Comparison of ENCODE assay signal across 16 cellular contexts in the genomic region with DNA sequence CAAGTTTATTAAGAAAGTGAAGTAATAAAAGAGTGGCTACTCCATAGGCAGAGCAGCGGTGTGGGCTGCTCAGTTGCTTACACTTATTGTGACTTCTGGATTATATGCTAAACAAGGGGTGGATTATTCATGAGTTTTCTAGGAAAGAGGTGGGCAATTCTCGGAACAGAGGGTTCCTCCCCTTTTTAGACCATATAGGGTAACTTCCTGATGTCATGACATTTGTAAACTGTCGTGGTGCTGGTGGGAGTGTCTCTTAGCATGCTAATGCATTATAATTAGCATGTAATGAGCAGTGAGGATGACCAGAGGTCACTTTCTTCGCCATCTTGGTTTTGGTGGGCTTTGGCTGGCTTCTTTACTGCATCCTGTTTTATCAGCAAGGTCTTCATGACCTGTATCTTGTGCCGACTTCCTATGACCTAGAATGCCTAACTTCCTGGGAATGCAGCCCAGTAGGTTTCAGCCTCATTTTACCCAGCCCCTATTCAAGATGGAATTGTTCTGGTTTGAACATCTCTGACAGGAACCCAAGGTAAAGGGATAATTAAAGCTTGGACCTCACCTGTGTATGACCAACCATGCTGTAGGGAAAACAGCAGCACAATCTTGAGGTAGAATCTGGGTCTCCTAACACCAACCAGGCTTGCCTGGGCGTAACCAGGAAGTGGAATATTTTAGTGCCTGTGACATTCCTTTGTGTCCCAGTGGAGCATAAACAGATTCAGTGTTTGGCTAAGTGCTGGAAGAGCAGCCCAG.
DNase-seq lines count a peak whose midpoint lies in the region; ATAC-seq, FAIRE-seq and TF ChIP-seq lines count a peak whose summit lies in the region.
"Had no signal": no experiment of that assay in that cellular context is flagged by ENCODE, and none has a peak within 500 bp of the region (broad histone marks: within the 10 kb centered on the region; RNA-seq: fewer than 3 reads in every experiment).

No MANE protein-coding gene starts in this region.

- H3K4me3 ChIP-seq in HCT116 (replicated peaks in 1 of 2; ENCODE audit: low read depth in 1 of 2, low read length in 2 of 2) (0 out of 4 replicates have a peak overlapping the region, but pooled peaks of 1 of the 2 experiments have one; percentile 15), keratinocyte (ENCODE audit: control insufficient read depth in 2 of 3, extremely low read depth in 1 of 3, insufficient read depth in 2 of 3, low read depth in 1 of 3, low read length in 3 of 3) (no peak overlapping the region), spleen (no peak overlapping the region), SK-N-SH (ENCODE audit: low read depth in 2 of 2, low read length in 1 of 2) (no peak overlapping the region)
- H3K4me3 ChIP-seq: psoas muscle had no signal

- H3K9me3 Mint-ChIP-seq in activated B cell treated with CpG ODN at 0.5 μM for 24 hours = peaks cover 7% of the 10 kb centered on the region
- H3K9me3 Mint-ChIP-seq: CD8-positive, alpha-beta T cell; memory B cell had no signal

- H3K9ac ChIP-seq in HCT116 (ENCODE audit: low read length) = no peak overlapping the region
- H3K9ac ChIP-seq in keratinocyte (ENCODE audit: control insufficient read depth, extremely low read depth, insufficient read depth, low read length) = no peak overlapping the region
- no peak overlapping the region for H3K9ac ChIP-seq in SK-N-SH

- H3K9me1 ChIP-seq in keratinocyte (ENCODE audit: control insufficient read depth, extremely low read depth, insufficient read depth, low read length) = no peaks in the 10 kb centered on the region

- peak overlapping the region; percentile 61 for H3K4me2 ChIP-seq in HCT116 (ENCODE audit: low read length)
- peak overlapping the region; percentile 25 for H3K4me2 ChIP-seq in keratinocyte (ENCODE audit: control insufficient read depth, extremely low read depth, insufficient read depth, low read depth, low read length)
- H3K4me2 ChIP-seq in SK-N-SH = no peak overlapping the region

- POLR2A ChIA-PET in HCT116 (lab: Charles Lee) (no interaction called here), activated B cell treated with CpG ODN at 0.5 μM for 24 hours (lab: Charles Lee) (interaction anchor here (1.2 to 7.4 kb wide), 4 partner anchors 32 to 94 kb away, joined by 5 to 129 read pairs (median 30); a partner anchor contains a TSS), SK-N-SH (lab: Yijun Ruan, JAX) (no interaction called here)

- FAIRE-seq in keratinocyte (lab: Jason Lieb, UNC) = no peak
- FAIRE-seq: TTC549 had no signal

- WGBS in spleen, 5 donors = 69 to 83% (median 74%) methylated on average over 6 of the region's 6 CpGs
- 86% methylated on average over 6 of the region's 6 CpGs for WGBS in SK-N-SH (ENCODE audit: low lambda C conversion rate)

- RAD21 ChIA-PET in HCT116 (lab: Charles Lee; ENCODE audit: low non-redundant PET in 1 of 2, low total read pairs in 2 of 2, uncharacterized antibody in 2 of 2, unreplicated experiment in 2 of 2) = no interaction called here

- H3K4me1 ChIP-seq in HCT116 (ENCODE audit: control insufficient read depth in 1 of 2, insufficient read depth in 2 of 2, low read length in 2 of 2) = peaks cover 35 to 68% of the 10 kb centered on the region in 2 experiments
- H3K4me1 ChIP-seq in keratinocyte (ENCODE audit: control insufficient read depth, extremely low read depth, insufficient read depth, low read length) = peaks cover 38% of the 10 kb centered on the region
- peaks cover 4 to 76% (median 34%) of the 10 kb centered on the region in 6 donors for H3K4me1 ChIP-seq in spleen
- peaks cover 6 to 28% of the 10 kb centered on the region in 2 experiments for H3K4me1 ChIP-seq in SK-N-SH (ENCODE audit: control insufficient read depth in 1 of 2, insufficient read depth in 2 of 2, low read depth in 1 of 2, low read length in 1 of 2)
- H3K4me1 ChIP-seq: psoas muscle had no signal

- H3K36me3 ChIP-seq in HCT116 (ENCODE audit: control insufficient read depth in 1 of 2, insufficient read depth in 2 of 2, low read length in 2 of 2) (no peaks in the 10 kb centered on the region), keratinocyte (ENCODE audit: control insufficient read depth in 2 of 2, extremely low read depth in 1 of 2, insufficient read depth in 2 of 2, low read length in 2 of 2) (no peaks in the 10 kb centered on the region), spleen (no peaks in the 10 kb centered on the region), SK-N-SH (replicated peaks in 1 of 2; ENCODE audit: control insufficient read depth in 1 of 2, insufficient read depth in 2 of 2, low read length in 1 of 2) (no peaks in the 10 kb centered on the region)

- intact Hi-C loops in HCT116 (cut with micrococcal nuclease) = no loop called here
- intact Hi-C loops in activated B cell treated with CpG ODN at 0.5 μM for 24 hours (cut with micrococcal nuclease) = no loop called here
- intact Hi-C loops in spleen (cut with DNase I; ENCODE audit: low total_unique reads) = no loop called here

- no peak for TF ChIP-seq EP300 in SK-N-SH (IDR thresholded peaks at IDR 0.05; ENCODE audit: borderline replicate concordance in 1 of 2, low read depth in 1 of 2, low read length in 1 of 2)

- dilution Hi-C loops in keratinocyte (cut with MboI; ENCODE audit: extremely low pct_ligation_motif_present, low sequenced_read_pairs) = no loop called here

- TF ChIP-seq POLR2A in HCT116 (IDR thresholded peaks at IDR 0.05; ENCODE audit: borderline replicate concordance, extremely low read depth, insufficient read depth, insufficient read length) = no peak
- no peak for TF ChIP-seq POLR2A in spleen (IDR thresholded peaks at IDR 0.05)

- H4K20me1 ChIP-seq in HCT116 (ENCODE audit: insufficient read depth) = no peaks in the 10 kb centered on the region
- no peaks in the 10 kb centered on the region for H4K20me1 ChIP-seq in keratinocyte (ENCODE audit: control insufficient read depth, extremely low read depth, insufficient read depth, low read length)
- H4K20me1 ChIP-seq in SK-N-SH (ENCODE audit: insufficient read depth) = no peaks in the 10 kb centered on the region

- ATAC-seq in HCT116 = no peak
- ATAC-seq in activated B cell treated with CpG ODN at 0.5 μM for 24 hours (ENCODE audit: low read depth) = no peak
- no peak for ATAC-seq in GM21723 (IDR thresholded peaks at IDR 0.05; ENCODE audit: unreplicated experiment)
- ATAC-seq: CD8-positive, alpha-beta T cell; psoas muscle had no signal

- no peaks in the 10 kb centered on the region for H3K27me3 ChIP-seq in HCT116 (ENCODE audit: insufficient read depth, low read length)
- H3K27me3 ChIP-seq in keratinocyte (ENCODE audit: control insufficient read depth, extremely low read depth, insufficient read depth, low read length) = no peaks in the 10 kb centered on the region
- H3K27me3 ChIP-seq in spleen (replicated peaks in 1 of 7) = no peaks in the 10 kb centered on the region
- no peaks in the 10 kb centered on the region for H3K27me3 ChIP-seq in SK-N-SH (ENCODE audit: insufficient read depth)

- CTCF ChIA-PET in HCT116 (lab: Charles Lee) = no interaction called here
- CTCF ChIA-PET in activated B cell treated with CpG ODN at 0.5 μM for 24 hours (lab: Charles Lee) = interaction anchor here (0.6 to 1.5 kb wide), 3 partner anchors 14 to 145 kb away, joined by 3 to 4 read pairs (median 3); no protein-coding TSS in a partner anchor
- CTCF ChIA-PET in SK-N-SH (lab: Yijun Ruan, JAX) = no interaction called here

- no peak overlapping the region for H3K4me3 Mint-ChIP-seq in activated B cell treated with CpG ODN at 0.5 μM for 24 hours
- H3K4me3 Mint-ChIP-seq: CD8-positive, alpha-beta T cell; dendritic cell treated with granulocyte-macrophage colony-stimulating factor and Interleukin-4, amounts not matched to agents 40 ng/mL and 50 ng/mL, for 4 days; memory B cell had no signal

- H3K27me3 Mint-ChIP-seq in activated B cell treated with CpG ODN at 0.5 μM for 24 hours = no peaks in the 10 kb centered on the region
- H3K27me3 Mint-ChIP-seq: memory B cell had no signal

- DNase-seq in HCT116 (ENCODE audit: low read depth, low spot score) (no peak), activated B cell treated with CpG ODN at 0.5 μM for 24 hours (no peak), keratinocyte (ENCODE audit: low read depth, low spot score) (no peak), spleen (no peak), hippocampal formation (lab: John Stamatoyannopoulos, UW) (no peak), SK-N-SH (no peak)
- DNase-seq: CD8-positive, alpha-beta T cell; H7; Kasumi-1; NCI-H2029; psoas muscle had no signal

- peaks cover 78% of the 10 kb centered on the region for H3K4me1 Mint-ChIP-seq in activated B cell treated with CpG ODN at 0.5 μM for 24 hours

- TF ChIP-seq RAD21 in HCT116 (IDR thresholded peaks at IDR 0.05; ENCODE audit: low read depth) (no peak), SK-N-SH (IDR thresholded peaks at IDR 0.05; ENCODE audit: low read length) (no peak)

- H3K9me2 ChIP-seq in HCT116 (ENCODE audit: insufficient read depth) (no peaks in the 10 kb centered on the region), SK-N-SH (no peaks in the 10 kb centered on the region)

- H3K79me2 ChIP-seq in HCT116 (ENCODE audit: insufficient read depth, low read length) (no peaks in the 10 kb centered on the region), keratinocyte (ENCODE audit: control insufficient read depth, insufficient read depth, low read length) (no peaks in the 10 kb centered on the region), SK-N-SH (ENCODE audit: insufficient read depth) (no peaks in the 10 kb centered on the region)

- H3K9me3 ChIP-seq in HCT116 (ENCODE audit: control insufficient read depth in 1 of 2, insufficient read depth in 1 of 2, low read depth in 1 of 2, low read length in 2 of 2) = no peaks in the 10 kb centered on the region
- H3K9me3 ChIP-seq in keratinocyte (ENCODE audit: control insufficient read depth, low read depth, low read length) = no peaks in the 10 kb centered on the region
- H3K9me3 ChIP-seq in spleen = no peaks in the 10 kb centered on the region
- H3K9me3 ChIP-seq in SK-N-SH = no peaks in the 10 kb centered on the region
- H3K9me3 ChIP-seq: psoas muscle had no signal

- no peak overlapping the region for H2AFZ ChIP-seq in HCT116 (ENCODE audit: low read depth, low read length, poor library complexity, severe bottlenecking)
- H2AFZ ChIP-seq in keratinocyte (ENCODE audit: control insufficient read depth, low read length) = peak overlapping the region; percentile 38
- H2AFZ ChIP-seq in SK-N-SH (ENCODE audit: low read depth) = no peak overlapping the region

- no peaks in the 10 kb centered on the region for H3K36me3 Mint-ChIP-seq in activated B cell treated with CpG ODN at 0.5 μM for 24 hours (ENCODE audit: low read depth)
- H3K36me3 Mint-ChIP-seq: CD8-positive, alpha-beta T cell had no signal

- H3F3A ChIP-seq in SK-N-SH (replicated peaks; ENCODE audit: insufficient read depth) = peaks cover 11% of the 10 kb centered on the region

- H3K27ac Mint-ChIP-seq in activated B cell treated with CpG ODN at 0.5 μM for 24 hours = peak overlapping the region; percentile 83
- H3K27ac Mint-ChIP-seq: CD8-positive, alpha-beta T cell; dendritic cell treated with granulocyte-macrophage colony-stimulating factor and Interleukin-4, amounts not matched to agents 40 ng/mL and 50 ng/mL, for 4 days; memory B cell had no signal

- H3K27ac ChIP-seq in HCT116 (ENCODE audit: low read depth, low read length) = 0 out of 2 replicates have a peak overlapping the region, but pooled peaks have one; percentile 3
- no peak overlapping the region for H3K27ac ChIP-seq in keratinocyte (ENCODE audit: control insufficient read depth, insufficient read depth, low read length)
- peak overlapping the region in 6 of 8 donors; percentile 3 to 65 (median 48) for H3K27ac ChIP-seq in spleen
- peak overlapping the region in 1 of 2 experiments; percentile 16; a peak in 1 of 4 replicates for H3K27ac ChIP-seq in SK-N-SH (ENCODE audit: low read depth in 2 of 2, low read length in 1 of 2)
- H3K27ac ChIP-seq: psoas muscle, RWPE1 had no signal

- TF ChIP-seq CTCF in HCT116 (IDR thresholded peaks at IDR 0.05 in 2 of 3, conservative IDR thresholded peaks at IDR 0.05 in 1 of 3; ENCODE audit: borderline replicate concordance in 1 of 3, insufficient read depth in 1 of 3, low read depth in 2 of 3, low read length in 2 of 3) = no peak
- TF ChIP-seq CTCF in activated B cell treated with CpG ODN at 0.5 μM for 24 hours (IDR thresholded peaks at IDR 0.05) = no peak
- no peak for TF ChIP-seq CTCF in keratinocyte (optimal IDR thresholded peaks at IDR 0.05 in 1 of 3, IDR thresholded peaks at IDR 0.05 in 1 of 3, conservative IDR thresholded peaks at IDR 0.05 in 1 of 3; ENCODE audit: extremely low read depth in 1 of 3, insufficient read depth in 2 of 3, low read length in 3 of 3)
- TF ChIP-seq CTCF in spleen (IDR thresholded peaks at IDR 0.05 in 8 of 11, conservative IDR thresholded peaks at IDR 0.05 in 3 of 11) = no peak
- no peak for TF ChIP-seq CTCF in SK-N-SH (IDR thresholded peaks at IDR 0.05)

- no TSS peak for BruUV-seq in HCT116 (replicated peaks; lab: Mats Ljungman, UMichigan)
